ENCODE assay signal across 1 cellular context in the genomic region with DNA sequence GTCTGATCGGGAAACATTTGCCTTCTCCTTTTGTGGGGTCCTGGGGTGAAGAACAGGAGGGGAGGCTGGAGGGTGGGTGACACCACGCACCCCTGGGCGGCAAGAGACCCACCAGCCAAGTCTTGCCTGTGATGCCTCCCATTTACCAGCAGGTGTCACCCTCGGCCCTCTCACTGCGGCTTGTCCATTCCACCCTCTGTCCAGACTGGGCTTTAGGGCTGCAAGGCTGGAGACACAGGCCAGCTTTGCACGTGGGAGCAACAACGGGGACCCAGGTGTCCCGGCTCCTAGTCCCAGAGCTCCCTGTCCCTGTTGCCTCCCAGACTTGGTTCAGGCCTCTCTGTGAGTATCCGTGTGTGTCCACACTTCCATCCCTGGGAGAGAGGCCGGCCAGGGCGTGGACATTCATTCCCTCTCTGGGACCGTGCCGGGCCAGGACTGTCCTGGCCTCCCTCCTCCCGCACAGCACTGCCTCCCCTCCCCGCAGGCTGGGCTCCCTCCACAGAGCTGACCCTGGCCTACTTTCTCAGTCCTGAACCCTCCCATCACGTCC.
A peak's percentile ranks its signal among the peaks of the same experiment; 100 is the strongest.
TF ChIP-seq lines count a peak whose summit lies in the region.

No MANE protein-coding gene starts in this region.

TF ChIP-seq in H1, 55 proteins besides CTCF, POLR2A, EP300 and RAD21 (continued from another document):
- TF ChIP-seq ATF3 (IDR thresholded peaks at IDR 0.05; ENCODE audit: insufficient read depth, low read depth, low read length) (no peak), KDM1A (IDR thresholded peaks at IDR 0.05; ENCODE audit: borderline replicate concordance, low read length) (no peak), EZH2 (IDR thresholded peaks at IDR 0.05; ENCODE audit: low read depth, low read length, severe bottlenecking) (no peak), POLR2AphosphoS5 (IDR thresholded peaks at IDR 0.05; ENCODE audit: low read depth, low read length) (no peak), ZNF274 (IDR thresholded peaks at IDR 0.05; ENCODE audit: borderline replicate concordance, extremely low read depth, low read length) (no peak), CHD1 (IDR thresholded peaks at IDR 0.05; ENCODE audit: low read depth, low read length) (no peak), FOSL1 (IDR thresholded peaks at IDR 0.05; ENCODE audit: insufficient read depth, low read depth, low read length) (no peak)
- TF ChIP-seq, protein P1, sequence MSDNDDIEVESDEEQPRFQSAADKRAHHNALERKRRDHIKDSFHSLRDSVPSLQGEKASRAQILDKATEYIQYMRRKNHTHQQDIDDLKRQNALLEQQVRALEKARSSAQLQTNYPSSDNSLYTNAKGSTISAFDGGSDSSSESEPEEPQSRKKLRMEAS (IDR thresholded peaks at IDR 0.05), result 0 out of 2 replicates have a peak, but pooled peaks have one; percentile 42
TF ChIP-seq in H1: peak in this region for 3.
